Comparison of ENCODE assay signal across 25 cellular contexts in the genomic region with DNA sequence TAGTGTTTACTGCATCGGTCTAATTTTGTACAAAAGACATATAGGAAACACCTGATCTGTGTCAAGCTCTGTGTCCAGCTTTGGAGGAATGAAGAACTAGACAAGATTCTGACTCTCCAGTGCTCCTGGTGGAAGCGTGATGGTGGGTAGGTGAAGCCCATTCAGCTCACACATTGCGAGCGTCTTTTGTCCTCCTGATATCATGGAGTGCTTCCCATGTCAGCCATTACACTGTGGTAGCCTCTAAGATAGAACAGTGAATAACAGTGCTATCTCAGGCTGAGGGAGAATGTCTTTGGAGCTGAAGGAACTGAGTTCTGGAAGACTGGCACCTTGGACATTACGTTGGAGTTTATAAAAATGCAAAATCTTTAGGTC.
"Had no signal": no experiment of that assay in that cellular context is flagged by ENCODE, and none has a peak within 500 bp of the region (broad histone marks: within the 10 kb centered on the region; RNA-seq: fewer than 3 reads in every experiment).

No MANE protein-coding gene starts in this region.

- ATAC-seq: naive thymus-derived CD8-positive, alpha-beta T cell; psoas muscle; right cardiac atrium; right lobe of liver; stimulated activated effector memory CD8-positive, alpha-beta T cell treated with anti-CD3 and anti-CD28 coated beads, Interleukin-12 subunit alpha, Interleukin-12 subunit beta, amount 100 ng/mL, for 72 hours; stimulated activated naive B cell treated with anti-CD40 and anti-IgM and Interleukin-4, amounts not matched to agents 10 μg/mL and 1 μg/mL and 100 μg/mL, for 72 hours had no signal

- H3K4me2 ChIP-seq: neural progenitor cell had no signal

- H3K27ac ChIP-seq: neural progenitor cell, ovary, parathyroid adenoma, psoas muscle, right lobe of liver, sigmoid colon, stomach, thoracic aorta, thyroid gland, tibial nerve, upper lobe of left lung, vagina had no signal

- H3K9me3 ChIP-seq: ovary, psoas muscle, right lobe of liver, sigmoid colon, stomach, thoracic aorta, thyroid gland, tibial nerve, upper lobe of left lung, vagina had no signal

- H3K4me1 ChIP-seq: parathyroid adenoma, psoas muscle, right lobe of liver, sigmoid colon, thyroid gland, tibial nerve, upper lobe of left lung had no signal

- H3K9ac ChIP-seq: neural progenitor cell, parathyroid adenoma had no signal

- H3K4me3 ChIP-seq: neural progenitor cell, ovary, psoas muscle, right lobe of liver, sigmoid colon, stomach, thoracic aorta, thyroid gland, tibial nerve, upper lobe of left lung, vagina had no signal

- H3K36me3 ChIP-seq: neural progenitor cell, ovary, right lobe of liver, sigmoid colon, stomach, thoracic aorta, thyroid gland, tibial nerve, upper lobe of left lung, vagina had no signal

- H2AFZ ChIP-seq: parathyroid adenoma had no signal

- H3K27me3 ChIP-seq: neural progenitor cell, ovary, right lobe of liver, sigmoid colon, stomach, thyroid gland, tibial nerve, upper lobe of left lung, vagina had no signal

- DNase-seq: naive thymus-derived CD8-positive, alpha-beta T cell; occipital lobe; ovary; posterior cingulate gyrus; psoas muscle; right cardiac atrium; right lobe of liver; sigmoid colon; small intestine; stimulated activated CD4-positive, alpha-beta T cell treated with anti-CD3 and anti-CD28 coated beads, Interleukin-15, amount 100 ng/mL, for 24 hours; stimulated activated CD4-positive, alpha-beta T cell treated with anti-CD3 and anti-CD28 coated beads, Interleukin-2, amount 100 ng/mL, for 24 hours; stimulated activated CD4-positive, alpha-beta T cell treated with anti-CD3 and anti-CD28 coated beads, Interleukin-2, amount 100 ng/mL, for 48 hours; stimulated activated CD4-positive, alpha-beta T cell treated with anti-CD3 and anti-CD28 coated beads, Interleukin-4, amount 100 ng/mL, for 24 hours; stimulated activated naive B cell treated with anti-CD40 and anti-IgM and Interleukin-4, amounts not matched to agents 10 μg/mL and 1 μg/mL and 100 μg/mL, for 72 hours; stimulated activated naive CD4-positive, alpha-beta T cell treated with Interleukin-2 at 50 U/mL for 16 hours; stomach; thyroid gland; trophoblast cell; upper lobe of left lung had no signal

- H3K79me2 ChIP-seq: parathyroid adenoma had no signal
